ENCODE assay signal across 17 cellular contexts in genomic region chr1:17028662-17029188, GRCh38. TPM values are rescaled to one million over a fixed set of nuclear protein-coding genes. Genes with fewer than 3 reads are reported as not detected.
"Had no signal": no experiment of that assay in that cellular context is flagged by ENCODE, and none has a peak within 500 bp of the region (broad histone marks: within the 10 kb centered on the region; RNA-seq: fewer than 3 reads in every experiment).

No MANE protein-coding gene starts in this region.

- H3K27me3 ChIP-seq: adrenal gland had no signal

- H3K27ac Mint-ChIP-seq: activated T-helper 2 cell treated with anti-CD3 and anti-CD28 coated beads, Interferon-gamma antibody, Interleukin-2, Interleukin-4, amounts not matched to agents 10 μg/mL and 5 μg/mL and 100 μg/mL, durations not matched to agents 14 hours and 24 hours and 36 hours; effector memory CD8-positive, alpha-beta T cell; natural killer cell treated with Interleukin-12 subunit alpha and Interleukin-12 subunit beta and Interleukin-15 and Interleukin-18, amount 100 ng/mL, for 72 hours had no signal

- H3K9me3 Mint-ChIP-seq: activated CD8-positive, alpha-beta T cell treated with anti-CD3 and anti-CD28 coated beads for 36 hours; activated T-helper 2 cell treated with anti-CD3 and anti-CD28 coated beads, Interferon-gamma antibody, Interleukin-2, Interleukin-4, amounts not matched to agents 10 μg/mL and 5 μg/mL and 100 μg/mL, durations not matched to agents 14 hours and 24 hours and 36 hours; central memory CD8-positive, alpha-beta T cell; effector memory CD8-positive, alpha-beta T cell; natural killer cell treated with Interleukin-12 subunit alpha and Interleukin-12 subunit beta and Interleukin-15 and Interleukin-18, amount 100 ng/mL, for 72 hours had no signal

- H3K4me3 ChIP-seq: adrenal gland had no signal

- H3K27ac ChIP-seq: adrenal gland, WERI-Rb-1 had no signal

- H3K4me1 Mint-ChIP-seq: central memory CD8-positive, alpha-beta T cell had no signal

- H3K9me3 ChIP-seq: adrenal gland had no signal

- H3K27me3 Mint-ChIP-seq: activated CD8-positive, alpha-beta T cell treated with anti-CD3 and anti-CD28 coated beads for 36 hours; central memory CD8-positive, alpha-beta T cell; effector memory CD8-positive, alpha-beta T cell; natural killer cell treated with Interleukin-12 subunit alpha and Interleukin-12 subunit beta and Interleukin-15 and Interleukin-18, amount 100 ng/mL, for 72 hours had no signal

- DNase-seq: activated CD4-positive, alpha-beta T cell treated with anti-CD3 and anti-CD28 coated beads for 4 hours; activated CD8-positive, alpha-beta T cell treated with anti-CD3 and anti-CD28 coated beads for 36 hours; activated naive CD4-positive, alpha-beta T cell treated with anti-CD3 and anti-CD28 coated beads, Interleukin-2, amount 50 U/mL, for 16 hours; cortex of kidney; effector memory CD8-positive, alpha-beta T cell; left cardiac atrium; occipital lobe; stimulated activated CD4-positive, alpha-beta T cell treated with anti-CD3 and anti-CD28 coated beads, Interleukin-2, amount 100 ng/mL, for 48 hours; stimulated activated naive CD4-positive, alpha-beta T cell treated with Interleukin-2 at 50 U/mL for 16 hours; SW 1271; T-helper 9 cell; WERI-Rb-1 had no signal

- H3K4me1 ChIP-seq: adrenal gland had no signal

- ATAC-seq: activated CD8-positive, alpha-beta T cell treated with anti-CD3 and anti-CD28 coated beads for 36 hours; effector memory CD8-positive, alpha-beta T cell; natural killer cell treated with Interleukin-12 subunit alpha and Interleukin-12 subunit beta and Interleukin-15 and Interleukin-18, amount 100 ng/mL, for 72 hours; sciatic nerve had no signal

- H3K4me3 Mint-ChIP-seq: activated CD8-positive, alpha-beta T cell treated with anti-CD3 and anti-CD28 coated beads for 36 hours; central memory CD8-positive, alpha-beta T cell; effector memory CD8-positive, alpha-beta T cell; natural killer cell treated with Interleukin-12 subunit alpha and Interleukin-12 subunit beta and Interleukin-15 and Interleukin-18, amount 100 ng/mL, for 72 hours had no signal

RNA-seq across cellular contexts. Expression of gene MFAP2, which starts 48.3 kb away (rescaled TPM):
- total RNA-seq: activated CD8-positive, alpha-beta T cell treated with anti-CD3 and anti-CD28 coated beads for 36 hours; activated T-helper 2 cell treated with anti-CD3 and anti-CD28 coated beads, Interferon-gamma antibody, Interleukin-2, Interleukin-4, amounts not matched to agents 10 μg/mL and 5 μg/mL and 100 μg/mL, durations not matched to agents 14 hours and 24 hours and 36 hours; natural killer cell treated with Interleukin-12 subunit alpha and Interleukin-12 subunit beta and Interleukin-15 and Interleukin-18, amount 100 ng/mL, for 72 hours had no signal
